Comparison of ENCODE assay signal across 1 cellular context in genomic region chrX:47146121-47146935, GRCh38.
TF ChIP-seq lines count a peak whose summit lies in the region.

No MANE protein-coding gene starts in this region.

TF ChIP-seq in HepG2, 621 proteins besides CTCF, POLR2A, EP300 and RAD21:
- TF ChIP-seq ATF6 (CRISPR knock-in tag; conservative IDR thresholded peaks at IDR 0.05) (no peak), BCLAF1 (IDR thresholded peaks at IDR 0.05) (no peak), CAMTA2 (CRISPR knock-in tag; IDR thresholded peaks at IDR 0.05; ENCODE audit: borderline replicate concordance) (no peak), RFX5 (IDR thresholded peaks at IDR 0.05; ENCODE audit: low read depth, low read length) (no peak), ZNF101 (CRISPR knock-in tag; IDR thresholded peaks at IDR 0.05; ENCODE audit: borderline replicate concordance, low read depth) (no peak), SYNCRIP (IDR thresholded peaks at IDR 0.05; ENCODE audit: insufficient read depth, low read depth, low read length) (no peak), PLSCR1 (CRISPR knock-in tag; IDR thresholded peaks at IDR 0.05; ENCODE audit: borderline replicate concordance) (no peak), ZNF333 (CRISPR knock-in tag; IDR thresholded peaks at IDR 0.05; ENCODE audit: borderline replicate concordance) (no peak), KLF6 (CRISPR knock-in tag; IDR thresholded peaks at IDR 0.05) (no peak)
TF ChIP-seq in HepG2: peak in this region for 0.
